In genomic region chr1:244211559-244211944, GRCh38 we compare ENCODE assay signal across 17 cellular contexts.
DNase-seq lines count a peak whose midpoint lies in the region; ATAC-seq and TF ChIP-seq lines count a peak whose summit lies in the region.
"Had no signal": no experiment of that assay in that cellular context is flagged by ENCODE, and none has a peak within 500 bp of the region (broad histone marks: within the 10 kb centered on the region; RNA-seq: fewer than 3 reads in every experiment).

No MANE protein-coding gene starts in this region.

- no peak overlapping the region for H3K27ac Mint-ChIP-seq in activated naive CD8-positive, alpha-beta T cell treated with anti-CD3 and anti-CD28 coated beads, Interleukin-2, amount 50 U/mL, for 24 hours
- H3K27ac Mint-ChIP-seq: activated CD4-positive, alpha-beta T cell treated with anti-CD3 and anti-CD28 coated beads for 36 hours; endodermal cell had no signal

- H3K9me3 Mint-ChIP-seq in activated naive CD8-positive, alpha-beta T cell treated with anti-CD3 and anti-CD28 coated beads, Interleukin-2, amount 50 U/mL, for 24 hours = no peaks in the 10 kb centered on the region

- H3K27me3 ChIP-seq in gastrocnemius medialis = no peaks in the 10 kb centered on the region
- H3K27me3 ChIP-seq: BE2C, ovary had no signal

- in situ Hi-C loops in gastrocnemius medialis (cut with MboI; ENCODE audit: low sequenced_read_pairs in 4 of 4) = no loop called here

- H3K27ac ChIP-seq in gastrocnemius medialis = peak overlapping the region; percentile 73 to 82 (median 76)
- H3K27ac ChIP-seq: ovary had no signal

- peak; percentile 69 to 81 for ATAC-seq in gastrocnemius medialis
- no peak for ATAC-seq in HG03159 (IDR thresholded peaks at IDR 0.05; ENCODE audit: unreplicated experiment)
- ATAC-seq in HG03520 (IDR thresholded peaks at IDR 0.05; ENCODE audit: unreplicated experiment) = no peak
- ATAC-seq in activated naive CD8-positive, alpha-beta T cell treated with anti-CD3 and anti-CD28 coated beads, Interleukin-2, amount 50 U/mL, for 24 hours = no peak
- ATAC-seq: activated CD4-positive, alpha-beta T cell treated with anti-CD3 and anti-CD28 coated beads for 36 hours had no signal

- no peak for TF ChIP-seq POLR2A in gastrocnemius medialis (IDR thresholded peaks at IDR 0.05)

- H3K4me3 ChIP-seq in fibroblast of villous mesenchyme (ENCODE audit: low read depth, low read length) (no peak overlapping the region), gastrocnemius medialis (no peak overlapping the region)
- H3K4me3 ChIP-seq: ovary had no signal

- H3K4me3 Mint-ChIP-seq in activated naive CD8-positive, alpha-beta T cell treated with anti-CD3 and anti-CD28 coated beads, Interleukin-2, amount 50 U/mL, for 24 hours = no peak overlapping the region
- H3K4me3 Mint-ChIP-seq: activated CD4-positive, alpha-beta T cell treated with anti-CD3 and anti-CD28 coated beads for 36 hours; endodermal cell had no signal

- H3K36me3 Mint-ChIP-seq in activated naive CD8-positive, alpha-beta T cell treated with anti-CD3 and anti-CD28 coated beads, Interleukin-2, amount 50 U/mL, for 24 hours (ENCODE audit: low read depth) = no peaks in the 10 kb centered on the region

- DNase-seq in GM04503 (ENCODE audit: low read depth) (peak; percentile 45), amniotic epithelial cell (ENCODE audit: low read depth) (peak; percentile 84), fibroblast of villous mesenchyme (ENCODE audit: low read depth) (peak; percentile 57), gastrocnemius medialis (peak; percentile 49 to 52)
- no peak for DNase-seq in activated CD8-positive, alpha-beta memory T cell treated with anti-CD3 and anti-CD28 coated beads, Interleukin-2, amount 50 U/mL, for 48 hours
- DNase-seq in activated naive CD8-positive, alpha-beta T cell treated with anti-CD3 and anti-CD28 coated beads, Interleukin-2, amount 50 U/mL, for 24 hours = no peak
- DNase-seq: activated CD4-positive, alpha-beta T cell treated with anti-CD3 and anti-CD28 coated beads for 36 hours; activated CD8-positive, alpha-beta memory T cell treated with anti-CD3 and anti-CD28 coated beads, Interleukin-2, amount 50 U/mL, for 4 hours; activated naive CD4-positive, alpha-beta T cell treated with anti-CD3 and anti-CD28 coated beads, Interleukin-2, amount 50 U/mL, for 16 hours; MV-4-11; NCI-H2081 treated with DMSO at 0.1 percent for 48 hours; T-helper 9 cell had no signal

- H3K36me3 ChIP-seq in gastrocnemius medialis = no peaks in the 10 kb centered on the region
- H3K36me3 ChIP-seq: BE2C, ovary had no signal

- H3K4me1 Mint-ChIP-seq in activated naive CD8-positive, alpha-beta T cell treated with anti-CD3 and anti-CD28 coated beads, Interleukin-2, amount 50 U/mL, for 24 hours = no peaks in the 10 kb centered on the region
- H3K4me1 Mint-ChIP-seq: activated CD4-positive, alpha-beta T cell treated with anti-CD3 and anti-CD28 coated beads for 36 hours; endodermal cell had no signal

- no peaks in the 10 kb centered on the region for H3K9me3 ChIP-seq in gastrocnemius medialis
- H3K9me3 ChIP-seq: BE2C, ovary had no signal

- no peaks in the 10 kb centered on the region for H3K27me3 Mint-ChIP-seq in activated naive CD8-positive, alpha-beta T cell treated with anti-CD3 and anti-CD28 coated beads, Interleukin-2, amount 50 U/mL, for 24 hours
- H3K27me3 Mint-ChIP-seq: activated CD4-positive, alpha-beta T cell treated with anti-CD3 and anti-CD28 coated beads for 36 hours had no signal

- TF ChIP-seq CTCF in fibroblast of villous mesenchyme (IDR thresholded peaks at IDR 0.05; ENCODE audit: insufficient read depth, low read depth, low read length) = no peak
- no peak for TF ChIP-seq CTCF in gastrocnemius medialis (IDR thresholded peaks at IDR 0.05 in 4 of 5, conservative IDR thresholded peaks at IDR 0.05 in 1 of 5)

- intact Hi-C loops in gastrocnemius medialis (cut with DNase I; ENCODE audit: low total_unique reads) = loop anchor here (5.0 kb wide), 2 partner anchors 54 to 61 kb away; no protein-coding TSS in a partner anchor

- H3K4me1 ChIP-seq in gastrocnemius medialis = peaks cover 29 to 51% of the 10 kb centered on the region in 2 donors

Comparison
In these comparisons a context has a peak if more than half of its experiments do, and no peak if none do; other contexts are left out.
1. DNase-seq: peak in GM04503 (single experiment), amniotic epithelial cell (single experiment), fibroblast of villous mesenchyme (single experiment) and gastrocnemius medialis (2 of 2); none in activated CD8-positive, alpha-beta memory T cell treated with anti-CD3 and anti-CD28 coated beads, Interleukin-2, amount 50 U/mL, for 48 hours (single experiment) and activated naive CD8-positive, alpha-beta T cell treated with anti-CD3 and anti-CD28 coated beads, Interleukin-2, amount 50 U/mL, for 24 hours (single experiment).
2. ATAC-seq: peak in gastrocnemius medialis (2 of 2); none in HG03159 (single experiment), HG03520 (single experiment) and activated naive CD8-positive, alpha-beta T cell treated with anti-CD3 and anti-CD28 coated beads, Interleukin-2, amount 50 U/mL, for 24 hours (single experiment).